9 cellular contexts compared by ENCODE assay signal in genomic region chr10:114306116-114306973, GRCh38.
DNase-seq lines count a peak whose midpoint lies in the region; ATAC-seq, FAIRE-seq and TF ChIP-seq lines count a peak whose summit lies in the region.
"Had no signal": no experiment of that assay in that cellular context is flagged by ENCODE, and none has a peak within 500 bp of the region (broad histone marks: within the 10 kb centered on the region; RNA-seq: fewer than 3 reads in every experiment).

No MANE protein-coding gene starts in this region.

- peaks cover 32 to 34% of the 10 kb centered on the region in 2 experiments for H3K36me3 ChIP-seq in trophoblast cell (ENCODE audit: control insufficient read depth in 1 of 2, insufficient read depth in 2 of 2, low read length in 2 of 2)

- no peak overlapping the region for H2BK12ac ChIP-seq in trophoblast cell (ENCODE audit: low read length)

- H3K4ac ChIP-seq in trophoblast cell (ENCODE audit: low read depth, low read length): no peak overlapping the region

- no peak overlapping the region for H4K8ac ChIP-seq in trophoblast cell (ENCODE audit: low read depth, low read length)

- peaks cover 15% of the 10 kb centered on the region for H3K79me1 ChIP-seq in trophoblast cell (ENCODE audit: low read length)

- no peak overlapping the region for H3K14ac ChIP-seq in trophoblast cell (ENCODE audit: low read length)

- peak overlapping the region; percentile 9 for H4K91ac ChIP-seq in trophoblast cell (ENCODE audit: low read depth, low read length)

- no peak for ATAC-seq in GM21619 (IDR thresholded peaks at IDR 0.05; ENCODE audit: unreplicated experiment)

- WGBS in trophoblast cell (ENCODE audit: extremely low coverage, insufficient coverage, insufficient read length): no CpG with 5 or more reads among the region's 19 CpGs

- H3K4me3 ChIP-seq in epithelial cell of proximal tubule (ENCODE audit: low read depth, low read length) (no peak overlapping the region), trophoblast cell (ENCODE audit: low read depth, low read length) (no peak overlapping the region)

- H3K79me2 ChIP-seq in trophoblast cell (ENCODE audit: control insufficient read depth, insufficient read depth, low read length, poor library complexity): no peaks in the 10 kb centered on the region

- no peak for TF ChIP-seq CTCF in epithelial cell of proximal tubule (conservative IDR thresholded peaks at IDR 0.05; ENCODE audit: low read depth, low read length)

- no peak overlapping the region for H3K18ac ChIP-seq in trophoblast cell (ENCODE audit: low read length)

- H3K4me1 ChIP-seq in trophoblast cell (ENCODE audit: control insufficient read depth in 1 of 2, insufficient read depth in 2 of 2, low read length in 2 of 2): peaks cover 24 to 40% of the 10 kb centered on the region in 2 experiments

- DNase-seq in EL: peak; percentile 98
- peak; percentile 100 for DNase-seq in RCC 7860 (ENCODE audit: low spot score)
- DNase-seq in epithelial cell of proximal tubule (ENCODE audit: low read depth): peak; percentile 94
- DNase-seq in trophoblast cell: peak; percentile 86 to 89
- DNase-seq in NCI-H524 (lab: John Stamatoyannopoulos, UW): no peak
- no peak for DNase-seq in NCI-H1694 (lab: John Stamatoyannopoulos, UW)
- no peak for DNase-seq in germinal center (ENCODE audit: low spot score)

- H3K9me3 ChIP-seq in trophoblast cell (ENCODE audit: insufficient read depth, low read depth, low read length): no peaks in the 10 kb centered on the region

- no peak overlapping the region for H3K23ac ChIP-seq in trophoblast cell (ENCODE audit: low read length)

- H3K27ac ChIP-seq in trophoblast cell (ENCODE audit: low read depth, low read length): peak overlapping the region; percentile 14

- FAIRE-seq in RCC 7860 (lab: Jason Lieb, UNC): peak; percentile 99
- FAIRE-seq: TTC549 had no signal

- no peak overlapping the region for H2AK5ac ChIP-seq in trophoblast cell (ENCODE audit: low read length)

- peak overlapping the region; percentile 4 for H2BK5ac ChIP-seq in trophoblast cell (ENCODE audit: low read depth, low read length, poor library complexity)

- H4K12ac ChIP-seq in trophoblast cell (ENCODE audit: low read depth, low read length): no peak overlapping the region

- no peak overlapping the region for H2BK120ac ChIP-seq in trophoblast cell (ENCODE audit: insufficient read depth, low read length, poor library complexity)

- no peaks in the 10 kb centered on the region for H3K27me3 ChIP-seq in trophoblast cell (ENCODE audit: insufficient read depth, low read length)

- no peak overlapping the region for H2AFZ ChIP-seq in trophoblast cell (ENCODE audit: insufficient read depth, low read length, poor library complexity)

- peak overlapping the region; percentile 13 for H3K4me2 ChIP-seq in trophoblast cell (ENCODE audit: low read length)

- no peak overlapping the region for H3K9ac ChIP-seq in trophoblast cell (ENCODE audit: low read length)

Comparison
In these comparisons a context has a peak if more than half of its experiments do, and no peak if none do; other contexts are left out.
1. DNase-seq: peak in EL (single experiment), RCC 7860 (single experiment), epithelial cell of proximal tubule (single experiment) and trophoblast cell (2 of 2); none in NCI-H524 (0 of 2), NCI-H1694 (single experiment) and germinal center (single experiment).